8 cellular contexts compared by ENCODE assay signal in genomic region chrX:48509245-48509590, GRCh38. TPM values are rescaled to one million over a fixed set of nuclear protein-coding genes. Genes with fewer than 3 reads are reported as not detected.
DNase-seq lines count a peak whose midpoint lies in the region; ATAC-seq and TF ChIP-seq lines count a peak whose summit lies in the region.

No MANE protein-coding gene starts in this region.

- H4K20me1 ChIP-seq in GM23248 (ENCODE audit: insufficient read depth): no peaks in the 10 kb centered on the region

- no peaks in the 10 kb centered on the region for H3K27me3 Mint-ChIP-seq in activated CD4-positive, alpha-beta memory T cell treated with anti-CD3 and anti-CD28 coated beads, Interleukin-2, amount 10 ng/mL, durations not matched to agents 7 days and 5 days

- WGBS in GM23248 (ENCODE audit: low coverage in 1 of 2, low lambda C conversion rate in 2 of 2, missing lambda C conversion rate in 2 of 2), 2 experiments: 3 to 13% methylated on average over 5 to 16 of the region's 16 CpGs
- 3 to 35% (median 13%) methylated on average over 8 to 15 of the region's 16 CpGs for WGBS in spleen, 5 donors

- H3K36me3 ChIP-seq in ACC112 (ENCODE audit: insufficient read depth, low read length): no peaks in the 10 kb centered on the region
- H3K36me3 ChIP-seq in GM23248 (ENCODE audit: low read depth): no peaks in the 10 kb centered on the region
- H3K36me3 ChIP-seq in spleen: peaks cover 0 to 11% (median 0%) of the 10 kb centered on the region in 6 donors

- no peaks in the 10 kb centered on the region for H3F3A ChIP-seq in GM23248 (ENCODE audit: insufficient read depth)

- no peak for TF ChIP-seq CTCF in spleen (IDR thresholded peaks at IDR 0.05 in 8 of 11, conservative IDR thresholded peaks at IDR 0.05 in 3 of 11)

- DNase-seq in GM23248 (peak; percentile 14), left ventricle myocardium superior (no peak), spleen (no peak), NCI-H2107 treated with DMSO at 0.1 percent for 48 hours (lab: John Stamatoyannopoulos, UW; ENCODE audit: unreplicated experiment) (no peak), NCI-H1105 treated with DMSO at 0.1 percent for 48 hours (lab: John Stamatoyannopoulos, UW) (no peak)
- DNase-seq in activated CD4-positive, alpha-beta memory T cell treated with anti-CD3 and anti-CD28 coated beads, Interleukin-2, amount 10 ng/mL, durations not matched to agents 7 days and 5 days: no peak

- H3K27ac ChIP-seq in ACC112 (ENCODE audit: low read depth, low read length) (no peak overlapping the region; the same call in 1 of the 2 replicates), GM23248 (peak overlapping the region; percentile 49; the same call in 1 of the 2 replicates), spleen (peak overlapping the region; percentile 60 to 88 (median 80))

- intact Hi-C loops in left ventricle myocardium superior (cut with micrococcal nuclease) (no loop called here), spleen (cut with DNase I; ENCODE audit: low total_unique reads) (no loop called here)

- peak overlapping the region; percentile 47 for H3K27ac Mint-ChIP-seq in activated CD4-positive, alpha-beta memory T cell treated with anti-CD3 and anti-CD28 coated beads, Interleukin-2, amount 10 ng/mL, durations not matched to agents 7 days and 5 days

- H3K4me1 ChIP-seq in ACC112 (ENCODE audit: control insufficient read depth, insufficient read depth, low read length, unreplicated experiment) (peaks cover 18% of the 10 kb centered on the region), GM23248 (ENCODE audit: insufficient read depth) (no peaks in the 10 kb centered on the region), spleen (peaks cover 0 to 18% (median 8%) of the 10 kb centered on the region in 6 donors)

- peaks cover 18% of the 10 kb centered on the region for H3K36me3 Mint-ChIP-seq in activated CD4-positive, alpha-beta memory T cell treated with anti-CD3 and anti-CD28 coated beads, Interleukin-2, amount 10 ng/mL, durations not matched to agents 7 days and 5 days (ENCODE audit: low read depth)

- no peaks in the 10 kb centered on the region for H3K9me3 Mint-ChIP-seq in activated CD4-positive, alpha-beta memory T cell treated with anti-CD3 and anti-CD28 coated beads, Interleukin-2, amount 10 ng/mL, durations not matched to agents 7 days and 5 days

- CTCF ChIA-PET in activated CD4-positive, alpha-beta memory T cell treated with anti-CD3 and anti-CD28 coated beads, Interleukin-2, amount 10 ng/mL, durations not matched to agents 7 days and 5 days (lab: Charles Lee): interaction anchor here (1.3 kb wide), 1 partner anchor 41 kb away, joined by 3 read pairs; no protein-coding TSS in a partner anchor

- peak; percentile 13 for ATAC-seq in left ventricle myocardium superior
- no peak for ATAC-seq in HG03025 (IDR thresholded peaks at IDR 0.05; ENCODE audit: low FRiP score, unreplicated experiment)

- in situ Hi-C loops in GM23248 (cut with MboI): no loop called here

- H3K27me3 ChIP-seq in ACC112 (ENCODE audit: insufficient read depth, low read length): no peaks in the 10 kb centered on the region
- no peaks in the 10 kb centered on the region for H3K27me3 ChIP-seq in GM23248 (replicated peaks; ENCODE audit: insufficient read depth)
- H3K27me3 ChIP-seq in spleen (replicated peaks in 1 of 7): no peaks in the 10 kb centered on the region

- H3K4me3 ChIP-seq in ACC112 (ENCODE audit: low read depth, low read length) (peak overlapping the region; percentile 82), GM23248 (peak overlapping the region; percentile 91), spleen (peak overlapping the region; percentile 50 to 84 (median 57))

- peak overlapping the region; percentile 78 for H3K4me2 ChIP-seq in GM23248 (ENCODE audit: unreplicated experiment)

- H3K4me3 Mint-ChIP-seq in activated CD4-positive, alpha-beta memory T cell treated with anti-CD3 and anti-CD28 coated beads, Interleukin-2, amount 10 ng/mL, durations not matched to agents 7 days and 5 days: peak overlapping the region; percentile 81

- H3K9ac ChIP-seq in GM23248: peak overlapping the region; percentile 88

- H3K9me2 ChIP-seq in GM23248 (ENCODE audit: insufficient read depth): no peaks in the 10 kb centered on the region

- peaks cover 33% of the 10 kb centered on the region for H3K4me1 Mint-ChIP-seq in activated CD4-positive, alpha-beta memory T cell treated with anti-CD3 and anti-CD28 coated beads, Interleukin-2, amount 10 ng/mL, durations not matched to agents 7 days and 5 days

- TF ChIP-seq POLR2A in spleen (IDR thresholded peaks at IDR 0.05): no peak

- no peaks in the 10 kb centered on the region for H3K9me3 ChIP-seq in GM23248 (ENCODE audit: low read depth)
- no peaks in the 10 kb centered on the region for H3K9me3 ChIP-seq in spleen

- H2AFZ ChIP-seq in ACC112 (ENCODE audit: low read length, unreplicated experiment) (peak overlapping the region; percentile 59), GM23248 (peak overlapping the region; percentile 96)

- POLR2A ChIA-PET in activated CD4-positive, alpha-beta memory T cell treated with anti-CD3 and anti-CD28 coated beads, Interleukin-2, amount 10 ng/mL, durations not matched to agents 7 days and 5 days (lab: Charles Lee): interaction anchor here (2.0 to 2.3 kb wide), 2 partner anchors 12 kb away, joined by 6 to 11 read pairs; partner anchors contain the start of gene EBP

- H3K79me2 ChIP-seq in ACC112 (ENCODE audit: control insufficient read depth, insufficient read depth, low read length, unreplicated experiment) (peaks cover 5% of the 10 kb centered on the region), GM23248 (ENCODE audit: insufficient read depth) (no peaks in the 10 kb centered on the region)

RNA-seq across cellular contexts. Expression of gene PORCN, which starts 0.4 kb away (rescaled TPM):
- total RNA-seq in GM23248 (2014; rRNA removed; shearing (Covaris generic)): 15.4 and 32.2 TPM in 2 replicates
- polyA plus RNA-seq in GM23248 (2016; fragmentation: Nextera tagmentation; extraction: Ambion mirVana) (20.3 and 22.9 TPM in 2 replicates), spleen (1 to 10 TPM; 5.0 to 8.8 (median 7.3) TPM)
- 10 to 100 TPM; 26.1 to 29.2 TPM for total RNA-seq in activated CD4-positive, alpha-beta memory T cell treated with anti-CD3 and anti-CD28 coated beads, Interleukin-2, amount 10 ng/mL, durations not matched to agents 7 days and 5 days
- total RNA-seq in left ventricle myocardium superior (13.2 TPM), spleen (10 to 100 TPM in 5 of 7 donors, 1 to 10 TPM in 2; 9.8 to 20.8 (median 14.2) TPM)

RNA-seq across cellular contexts. Expression of gene EBP, which starts 12.4 kb away (rescaled TPM):
- total RNA-seq in GM23248 (2014; rRNA removed; shearing (Covaris generic)): 17.0 and 21.1 TPM in 2 replicates
- polyA plus RNA-seq in GM23248 (2016; fragmentation: Nextera tagmentation; extraction: Ambion mirVana) (45.0 and 48.3 TPM in 2 replicates), spleen (10 to 100 TPM; 46.4 to 62.3 (median 57.8) TPM)
- 100 to 1,000 TPM; 446 to 461 TPM for total RNA-seq in activated CD4-positive, alpha-beta memory T cell treated with anti-CD3 and anti-CD28 coated beads, Interleukin-2, amount 10 ng/mL, durations not matched to agents 7 days and 5 days
- total RNA-seq in left ventricle myocardium superior (55.4 TPM), spleen (10 to 100 TPM; 25.1 to 36.3 (median 32.0) TPM)

RNA-seq across cellular contexts. Expression of gene TBC1D25, which starts 30.3 kb away (rescaled TPM):
- 7.9 and 8.2 TPM in 2 replicates for total RNA-seq in GM23248 (2014; rRNA removed; shearing (Covaris generic))
- polyA plus RNA-seq in GM23248 (2016; fragmentation: Nextera tagmentation; extraction: Ambion mirVana) (8.5 and 8.6 TPM in 2 replicates), spleen (1 to 10 TPM; 4.0 to 8.3 (median 6.1) TPM)
- total RNA-seq in activated CD4-positive, alpha-beta memory T cell treated with anti-CD3 and anti-CD28 coated beads, Interleukin-2, amount 10 ng/mL, durations not matched to agents 7 days and 5 days: 10 to 100 TPM; 21.7 to 22.3 TPM
- total RNA-seq in left ventricle myocardium superior (15.4 TPM), spleen (10 to 100 TPM; 12.4 to 19.1 (median 16.2) TPM)

RNA-seq across cellular contexts. Expression of gene FTSJ1, which starts 33.2 kb away (rescaled TPM):
- 95.2 and 152 TPM in 2 replicates for total RNA-seq in GM23248 (2014; rRNA removed; shearing (Covaris generic))
- polyA plus RNA-seq in GM23248 (2016; fragmentation: Nextera tagmentation; extraction: Ambion mirVana): 64.9 and 70.6 TPM in 2 replicates
- 10 to 100 TPM; 57.6 to 60.1 TPM for total RNA-seq in activated CD4-positive, alpha-beta memory T cell treated with anti-CD3 and anti-CD28 coated beads, Interleukin-2, amount 10 ng/mL, durations not matched to agents 7 days and 5 days
- total RNA-seq in left ventricle myocardium superior: 15.1 TPM
- 10 to 100 TPM; 27.1 to 58.6 (median 38.5) TPM for total RNA-seq in spleen
- polyA plus RNA-seq in spleen: 10 to 100 TPM; 36.6 to 47.4 (median 41.0) TPM

RNA-seq across cellular contexts. Expression of gene SLC38A5, which starts 39.2 kb away (rescaled TPM):
- 34.5 and 35.3 TPM in 2 replicates for total RNA-seq in GM23248 (2014; rRNA removed; shearing (Covaris generic))
- polyA plus RNA-seq in GM23248 (2016; fragmentation: Nextera tagmentation; extraction: Ambion mirVana) (31.5 and 32.4 TPM in 2 replicates), spleen (10 to 100 TPM; 20.2 to 30.4 (median 23.5) TPM)
- 10 to 100 TPM; 76.4 to 82.4 TPM for total RNA-seq in activated CD4-positive, alpha-beta memory T cell treated with anti-CD3 and anti-CD28 coated beads, Interleukin-2, amount 10 ng/mL, durations not matched to agents 7 days and 5 days
- total RNA-seq in left ventricle myocardium superior (0.50 TPM), spleen (10 to 100 TPM; 11.3 to 57.4 (median 21.1) TPM)
